In the genomic region with DNA sequence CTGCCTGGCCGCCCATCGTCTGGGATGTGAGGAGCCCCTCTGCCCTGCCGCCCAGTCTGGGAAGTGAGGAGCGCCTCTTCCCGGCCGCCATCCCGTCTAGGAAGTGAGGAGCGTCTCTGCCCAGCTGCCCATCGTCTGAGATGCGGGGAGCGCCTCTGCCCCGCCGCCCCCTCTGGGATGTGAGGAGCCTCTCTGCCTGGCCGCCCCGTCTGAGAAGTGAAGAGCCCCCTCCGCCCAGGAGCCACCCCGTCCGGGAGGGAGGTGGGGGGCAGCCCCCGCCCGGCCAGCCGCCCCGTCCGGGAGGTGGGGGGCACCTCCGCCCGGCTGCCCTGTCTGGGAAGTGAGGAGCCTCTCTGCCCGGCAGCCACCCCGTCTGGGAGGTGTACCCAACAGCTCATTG, we compare ENCODE assay signal across 8 cellular contexts. TPM values are rescaled to one million over a fixed set of nuclear protein-coding genes. Genes with fewer than 3 reads are reported as not detected.
"Had no signal": no experiment of that assay in that cellular context is flagged by ENCODE, and none has a peak within 500 bp of the region (broad histone marks: within the 10 kb centered on the region; RNA-seq: fewer than 3 reads in every experiment).

No MANE protein-coding gene starts in this region.

RNA-seq across cellular contexts. Expression of a gene that starts 3.4 kb away (rescaled TPM):
- total RNA-seq: subcutaneous adipose tissue, thoracic aorta, tibial nerve, transverse colon, upper lobe of right lung, uterus, vagina had no signal
- polyA plus RNA-seq: stomach had no signal
